In genomic region chr13:38228322-38228721, GRCh38 we compare ENCODE assay signal across 28 cellular contexts.
"Had no signal": no experiment of that assay in that cellular context is flagged by ENCODE, and none has a peak within 500 bp of the region (broad histone marks: within the 10 kb centered on the region; RNA-seq: fewer than 3 reads in every experiment).

No MANE protein-coding gene starts in this region.

- H3K9me3 ChIP-seq: SJCRH30 had no signal

- ATAC-seq: activated CD8-positive, alpha-beta T cell treated with anti-CD3 and anti-CD28 coated beads for 36 hours; activated T-cell treated with anti-CD3 and anti-CD28 coated beads, Interleukin-2, amount 50 U/mL, for 72 hours; activated T-helper 17 cell treated with anti-CD3 and anti-CD28 coated beads, Interleukin-2, amount 50 U/mL, for 72 hours; K562; Panc1 had no signal

- DNase-seq: activated CD4-positive, alpha-beta T cell treated with anti-CD3 and anti-CD28 coated beads, Interleukin-2, amount 10 ng/mL, durations not matched to agents 24 days and 14 days; activated CD4-positive, alpha-beta T cell treated with anti-CD3 and anti-CD28 coated beads, Interleukin-2, amount 50 U/mL, for 4 hours; activated CD8-positive, alpha-beta T cell treated with anti-CD3 and anti-CD28 coated beads for 36 hours; activated effector memory CD4-positive, alpha-beta T cell treated with anti-CD3 and anti-CD28 coated beads, Interleukin-2, amount 50 U/mL, for 16 hours; activated naive CD4-positive, alpha-beta T cell; activated naive CD4-positive, alpha-beta T cell treated with anti-CD3 and anti-CD28 coated beads, Interleukin-2, amount 50 U/mL, for 16 hours; activated naive CD8-positive, alpha-beta T cell treated with anti-CD3 and anti-CD28 coated beads for 36 hours; activated T-cell treated with anti-CD3 and anti-CD28 coated beads, Interleukin-2, amount 50 U/mL, for 1 hour; activated T-cell treated with anti-CD3 and anti-CD28 coated beads, Interleukin-2, amount 50 U/mL, for 72 hours; amniotic stem cell; aorta; brain microvascular endothelial cell; central memory CD4-positive, alpha-beta T cell; NCI-H1105; NCI-H187 treated with DMSO at 0.1 percent for 48 hours; NCI-H2081; NCI-H226; NCI-H446 treated with DMSO at 0.1 percent for 48 hours; NCI-H524; NCI-H774; SHP77; SJCRH30; T1000 had no signal

- FAIRE-seq: K562, TTC549 had no signal

- H3K27ac ChIP-seq: brain microvascular endothelial cell, SJCRH30, SK-N-MC had no signal

- H3K4me3 ChIP-seq: K562, SJCRH30, SK-N-MC had no signal

- H3K4me1 ChIP-seq: SJCRH30 had no signal

- H3K36me3 ChIP-seq: brain microvascular endothelial cell, SJCRH30 had no signal

- H3K27me3 ChIP-seq: brain microvascular endothelial cell, SJCRH30 had no signal
